In genomic region chr2:16210841-16211240, GRCh38 we compare ENCODE assay signal across 24 cellular contexts.
"Had no signal": no experiment of that assay in that cellular context is flagged by ENCODE, and none has a peak within 500 bp of the region (broad histone marks: within the 10 kb centered on the region; RNA-seq: fewer than 3 reads in every experiment).

No MANE protein-coding gene starts in this region.

- H3K36me3 ChIP-seq: stomach, suprapubic skin, thoracic aorta, thyroid gland, tibial artery, tibial nerve, transverse colon, upper lobe of left lung, upper lobe of right lung, uterus, vagina had no signal

- H3K4me3 ChIP-seq: stomach, suprapubic skin, testis, thoracic aorta, thyroid gland, tibial artery, tibial nerve, transverse colon, upper lobe of left lung, upper lobe of right lung, uterus, vagina had no signal

- H3K27me3 ChIP-seq: stomach, suprapubic skin, testis, thyroid gland, tibial artery, tibial nerve, transverse colon, upper lobe of left lung, upper lobe of right lung, uterus, vagina had no signal

- H3K9me3 ChIP-seq: suprapubic skin, testis, thoracic aorta, thyroid gland, tibial artery, transverse colon, upper lobe of left lung, upper lobe of right lung, uterus, vagina had no signal

- DNase-seq: stimulated activated CD4-positive, alpha-beta T cell treated with anti-CD3 and anti-CD28 coated beads, Interleukin-2, amount 100 ng/mL, for 48 hours; stimulated activated CD4-positive, alpha-beta T cell treated with anti-CD3 and anti-CD28 coated beads, Interleukin-4, amount 100 ng/mL, for 1 hour; stimulated activated CD4-positive, alpha-beta T cell treated with anti-CD3 and anti-CD28 coated beads, Interleukin-4, amount 100 ng/mL, for 24 hours; stimulated activated CD4-positive, alpha-beta T cell treated with anti-CD3 and anti-CD28 coated beads, Interleukin-4, amount 100 ng/mL, for 4 hours; stimulated activated CD8-positive, alpha-beta memory T cell treated with anti-CD3 and anti-CD28 coated beads, Interleukin-4, amount 100 ng/mL, for 48 hours; stimulated activated naive B cell treated with anti-CD40 and anti-IgM and Interleukin-4, amounts not matched to agents 10 μg/mL and 1 μg/mL and 100 μg/mL, for 72 hours; stimulated activated naive CD4-positive, alpha-beta T cell; stimulated activated naive CD4-positive, alpha-beta T cell treated with Interleukin-2 at 50 U/mL for 16 hours; stimulated activated naive CD8-positive, alpha-beta T cell treated with anti-CD3 and anti-CD28 coated beads, Interleukin-15, amount 100 ng/mL, for 72 hours; stimulated activated naive CD8-positive, alpha-beta T cell treated with anti-CD3 and anti-CD28 coated beads, Interleukin-15, Interleukin-2, amounts not matched to agents 100 U/mL and 50 U/mL, for 24 hours; stomach; substantia nigra; testis; thyroid gland; tibial artery; transverse colon; trophoblast cell; upper lobe of left lung; upper lobe of right lung; uterus had no signal

- H3K4me1 ChIP-seq: stomach, suprapubic skin, testis, thyroid gland, tibial artery, transverse colon, upper lobe of left lung, upper lobe of right lung, uterus, vagina had no signal

- H3K27ac ChIP-seq: stomach, suprapubic skin, testis, thoracic aorta, thyroid gland, tibial artery, tibial nerve, transverse colon, upper lobe of left lung, upper lobe of right lung, uterus, vagina had no signal
